ENCODE assay signal across 33 cellular contexts in genomic region chrX:114797494-114797893, GRCh38.
"Had no signal": no experiment of that assay in that cellular context is flagged by ENCODE, and none has a peak within 500 bp of the region (broad histone marks: within the 10 kb centered on the region; RNA-seq: fewer than 3 reads in every experiment).

No MANE protein-coding gene starts in this region.

- H3K4me3 ChIP-seq: cardiac muscle cell, K562, MG63, SJSA1 had no signal

- H3K9me3 ChIP-seq: MG63, SJSA1 had no signal

- H3K27ac Mint-ChIP-seq: activated CD8-positive, alpha-beta memory T cell treated with anti-CD3 and anti-CD28 coated beads, Interleukin-2, amount 10 ng/mL, durations not matched to agents 7 days and 5 days; activated CD8-positive, alpha-beta T cell treated with anti-CD3 and anti-CD28 coated beads, Interleukin-2, amount 10 ng/mL, durations not matched to agents 7 days and 5 days; activated naive CD4-positive, alpha-beta T cell treated with anti-CD3 and anti-CD28 coated beads for 36 hours; activated naive CD8-positive, alpha-beta T cell; activated T-cell treated with anti-CD3 and anti-CD28 coated beads, Interleukin-2, amount 50 U/mL, for 24 hours; activated T-helper 1 cell treated with anti-CD3 and anti-CD28 coated beads, Interleukin-12 subunit alpha, Interleukin-12 subunit beta, Interleukin-2, Interleukin-4 antibody, amounts not matched to agents 30 ng/mL and 10 ng/mL and 1 ng/mL, durations not matched to agents 14 hours and 24 hours and 36 hours; T-helper 1 cell treated with Interleukin-12 subunit alpha and Interleukin-12 subunit beta and Interleukin-4 antibody, amounts not matched to agents 30 μg/mL and 1 μg/mL, for 36 hours; WTC11 had no signal

- DNase-seq: activated CD4-positive, alpha-beta T cell treated with anti-CD3 and anti-CD28 coated beads for 48 hours; activated CD4-positive, alpha-beta T cell treated with anti-CD3 and anti-CD28 coated beads, Interleukin-2, amount 50 U/mL, for 4 hours; activated CD4-positive, CD25-positive, alpha-beta regulatory T cell treated with anti-CD3 and anti-CD28 coated beads, Interleukin-2, amount 50 U/mL, for 72 hours; activated CD8-positive, alpha-beta memory T cell treated with anti-CD3 and anti-CD28 coated beads, Interleukin-2, amount 10 ng/mL, durations not matched to agents 7 days and 5 days; activated CD8-positive, alpha-beta T cell treated with anti-CD3 and anti-CD28 coated beads, Interleukin-2, amount 10 ng/mL, durations not matched to agents 7 days and 5 days; activated effector memory CD4-positive, alpha-beta T cell treated with anti-CD3 and anti-CD28 coated beads, Interleukin-2, amount 50 U/mL, for 16 hours; activated naive CD4-positive, alpha-beta T cell treated with anti-CD3 and anti-CD28 coated beads for 36 hours; activated T-cell treated with anti-CD3 and anti-CD28 coated beads, Interleukin-2, amount 50 U/mL, for 24 hours; amygdala; brain microvascular endothelial cell; Kasumi-1; MG63; MV-4-11; NCI-H1092 treated with DMSO at 0.1 percent for 48 hours; NCI-H1417 treated with DMSO at 0.1 percent for 48 hours; NCI-H1694; NCI-H2029; NCI-H2107; NCI-H2171 treated with DMSO at 0.1 percent for 48 hours; NCI-H226; NCI-H510A treated with DMSO at 0.1 percent for 48 hours; NCI-H69; NK-92 treated with Interleukin-12 subunit alpha and Interleukin-12 subunit beta, amount 100 ng/mL, for 24 hours; OCI-M1; RPMI8226; SHP77 had no signal

- FAIRE-seq: K562 had no signal

- H3K4me3 Mint-ChIP-seq: activated CD8-positive, alpha-beta memory T cell treated with anti-CD3 and anti-CD28 coated beads, Interleukin-2, amount 10 ng/mL, durations not matched to agents 7 days and 5 days; activated CD8-positive, alpha-beta T cell treated with anti-CD3 and anti-CD28 coated beads, Interleukin-2, amount 10 ng/mL, durations not matched to agents 7 days and 5 days; activated naive CD4-positive, alpha-beta T cell treated with anti-CD3 and anti-CD28 coated beads for 36 hours; activated naive CD8-positive, alpha-beta T cell; activated T-cell treated with anti-CD3 and anti-CD28 coated beads, Interleukin-2, amount 50 U/mL, for 24 hours; activated T-helper 1 cell treated with anti-CD3 and anti-CD28 coated beads, Interleukin-12 subunit alpha, Interleukin-12 subunit beta, Interleukin-2, Interleukin-4 antibody, amounts not matched to agents 30 ng/mL and 10 ng/mL and 1 ng/mL, durations not matched to agents 14 hours and 24 hours and 36 hours; T-helper 1 cell treated with Interleukin-12 subunit alpha and Interleukin-12 subunit beta and Interleukin-4 antibody, amounts not matched to agents 30 μg/mL and 1 μg/mL, for 36 hours; WTC11 had no signal

- H3K27me3 ChIP-seq: brain microvascular endothelial cell, cardiac muscle cell, MG63, SJSA1 had no signal

- H3K4me1 Mint-ChIP-seq: activated CD8-positive, alpha-beta memory T cell treated with anti-CD3 and anti-CD28 coated beads, Interleukin-2, amount 10 ng/mL, durations not matched to agents 7 days and 5 days; WTC11 had no signal

- H3K27ac ChIP-seq: brain microvascular endothelial cell, cardiac muscle cell, SJSA1 had no signal

- H3K36me3 ChIP-seq: brain microvascular endothelial cell, cardiac muscle cell, MG63, SJSA1 had no signal

- H3K9me3 Mint-ChIP-seq: activated naive CD4-positive, alpha-beta T cell treated with anti-CD3 and anti-CD28 coated beads for 36 hours; activated T-cell treated with anti-CD3 and anti-CD28 coated beads, Interleukin-2, amount 50 U/mL, for 24 hours; activated T-helper 1 cell treated with anti-CD3 and anti-CD28 coated beads, Interleukin-12 subunit alpha, Interleukin-12 subunit beta, Interleukin-2, Interleukin-4 antibody, amounts not matched to agents 30 ng/mL and 10 ng/mL and 1 ng/mL, durations not matched to agents 14 hours and 24 hours and 36 hours; T-helper 1 cell treated with Interleukin-12 subunit alpha and Interleukin-12 subunit beta and Interleukin-4 antibody, amounts not matched to agents 30 μg/mL and 1 μg/mL, for 36 hours; WTC11 had no signal

- H3K36me3 Mint-ChIP-seq: activated CD8-positive, alpha-beta memory T cell treated with anti-CD3 and anti-CD28 coated beads, Interleukin-2, amount 10 ng/mL, durations not matched to agents 7 days and 5 days; activated naive CD8-positive, alpha-beta T cell; WTC11 had no signal

- H3K27me3 Mint-ChIP-seq: activated CD8-positive, alpha-beta memory T cell treated with anti-CD3 and anti-CD28 coated beads, Interleukin-2, amount 10 ng/mL, durations not matched to agents 7 days and 5 days; activated naive CD8-positive, alpha-beta T cell had no signal

- H3K4me1 ChIP-seq: SJSA1 had no signal
